Comparison of ENCODE assay signal across 10 cellular contexts in the genomic region with DNA sequence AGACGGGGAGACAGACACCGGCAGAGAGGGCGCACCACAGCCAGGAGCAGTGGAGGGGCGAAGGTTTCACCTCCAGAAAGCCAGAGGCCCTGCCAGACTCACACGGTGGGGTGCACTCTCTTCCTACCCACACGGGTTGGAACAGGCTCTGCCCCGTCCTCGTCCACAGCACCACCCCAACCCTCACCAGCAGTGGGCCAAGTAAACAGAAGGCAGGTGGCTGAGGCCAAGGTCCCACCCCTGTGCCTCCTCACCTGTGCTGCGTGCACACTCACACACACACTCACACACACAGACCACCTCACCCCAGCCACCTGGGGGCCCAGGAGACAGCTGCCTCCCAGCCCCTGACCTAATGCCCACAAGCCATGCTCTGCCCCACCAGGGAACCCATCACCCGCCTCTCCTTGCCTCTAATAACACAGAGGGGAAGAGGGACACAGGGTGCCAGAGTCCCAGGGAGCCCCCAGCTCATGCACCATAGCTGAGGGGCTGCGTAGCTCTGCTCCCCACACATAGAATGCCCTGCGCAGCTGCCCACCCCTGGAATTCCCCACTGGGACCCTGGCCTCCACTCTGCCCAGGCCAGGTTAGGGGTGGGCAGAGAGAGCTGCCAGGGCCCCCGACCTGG. TPM values are rescaled to one million over a fixed set of nuclear protein-coding genes. Genes with fewer than 3 reads are reported as not detected.
A peak's percentile ranks its signal among the peaks of the same experiment; 100 is the strongest.
DNase-seq lines count a peak whose midpoint lies in the region; ATAC-seq and TF ChIP-seq lines count a peak whose summit lies in the region.
"Had no signal": no experiment of that assay in that cellular context is flagged by ENCODE, and none has a peak within 500 bp of the region (broad histone marks: within the 10 kb centered on the region; RNA-seq: fewer than 3 reads in every experiment).

No MANE protein-coding gene starts in this region.

- no peak overlapping the region for H3K18ac ChIP-seq in H9 (ENCODE audit: insufficient read length, low read depth, low read length)

- DNase-seq in H9 (no peak), mammary epithelial cell (no peak), left lobe of liver (ENCODE audit: low spot score) (peak; percentile 72), neural progenitor cell (ENCODE audit: low spot score) (no peak)
- no peak for DNase-seq in activated CD4-positive, alpha-beta T cell treated with anti-CD3 and anti-CD28 coated beads for 48 hours
- DNase-seq: naive thymus-derived CD8-positive, alpha-beta T cell had no signal

- no peak overlapping the region for H2BK15ac ChIP-seq in H9 (ENCODE audit: low read depth, low read length)

- no peak overlapping the region for H4K8ac ChIP-seq in H9 (replicated peaks; ENCODE audit: insufficient read length, low read depth, low read length)

- no peak overlapping the region for H3K14ac ChIP-seq in H9 (ENCODE audit: insufficient read depth, low read length)

- in situ Hi-C loops in mammary epithelial cell (cut with MboI; ENCODE audit: low sequenced_read_pairs in 2 of 2), result no loop called here

- no peak overlapping the region for H3T11ph ChIP-seq in H9 (ENCODE audit: low read length)

- H3K36me3 Mint-ChIP-seq in H9 (ENCODE audit: insufficient read depth in 1 of 3, low read depth in 3 of 3) (no peaks in the 10 kb centered on the region), neural progenitor cell (no peaks in the 10 kb centered on the region)
- no peaks in the 10 kb centered on the region for H3K36me3 Mint-ChIP-seq in stimulated activated memory B cell treated with anti-CD40 and anti-IgM and Interleukin-4, amounts not matched to agents 10 μg/mL and 1 μg/mL and 100 μg/mL, for 72 hours
- H3K36me3 Mint-ChIP-seq: naive thymus-derived CD8-positive, alpha-beta T cell had no signal

- no peak overlapping the region for H3K27ac ChIP-seq in H9 (ENCODE audit: insufficient read length, low read depth, low read length)
- H3K27ac ChIP-seq in mammary epithelial cell (ENCODE audit: insufficient read depth, low read depth, low read length), result no peak overlapping the region
- H3K27ac ChIP-seq in neural progenitor cell, result no peak overlapping the region

- WGBS in H9 (ENCODE audit: extremely low coverage, insufficient read length, low lambda C conversion rate), result no CpG with 5 or more reads among the region's 13 CpGs
- WGBS in mammary epithelial cell (ENCODE audit: low coverage, missing lambda C conversion rate), result 70% methylated on average over 13 of the region's 13 CpGs

- BruUV-seq in mammary epithelial cell (replicated peaks; lab: Mats Ljungman, UMichigan), result no TSS peak

- no peak overlapping the region for H4K91ac ChIP-seq in H9 (ENCODE audit: insufficient read length, low read depth, low read length)

- H4K20me1 ChIP-seq in H9 (ENCODE audit: control insufficient read depth, insufficient read depth, insufficient read length), result no peaks in the 10 kb centered on the region
- H4K20me1 ChIP-seq in mammary epithelial cell (ENCODE audit: insufficient read depth, low read length), result no peaks in the 10 kb centered on the region
- peaks cover 59% of the 10 kb centered on the region for H4K20me1 ChIP-seq in neural progenitor cell (ENCODE audit: low read depth)

- H2BK12ac ChIP-seq in H9 (ENCODE audit: insufficient read length, low read depth, low read length), result no peak overlapping the region

- H2BK5ac ChIP-seq in H9 (ENCODE audit: insufficient read length, low read length), result no peak overlapping the region

- H3K79me1 ChIP-seq in H9 (ENCODE audit: insufficient read depth, low read depth, low read length, poor library complexity, severe bottlenecking), result peaks cover 7% of the 10 kb centered on the region

- peak overlapping the region; percentile 27 to 57 (median 39); a peak in 3 of 7 replicates for H3K27ac Mint-ChIP-seq in H9
- H3K27ac Mint-ChIP-seq in stimulated activated memory B cell treated with anti-CD40 and anti-IgM and Interleukin-4, amounts not matched to agents 10 μg/mL and 1 μg/mL and 100 μg/mL, for 72 hours, result peak overlapping the region; percentile 85
- H3K27ac Mint-ChIP-seq in neural progenitor cell, result no peak overlapping the region

- TF ChIP-seq CTCF in H9 (conservative IDR thresholded peaks at IDR 0.05) (no peak), mammary epithelial cell (conservative IDR thresholded peaks at IDR 0.05 in 1 of 2, IDR thresholded peaks at IDR 0.05 in 1 of 2; ENCODE audit: extremely low read depth in 1 of 2, insufficient read depth in 1 of 2, low read depth in 1 of 2, low read length in 2 of 2) (no peak), neural progenitor cell (IDR thresholded peaks at IDR 0.05) (no peak)

- H3K9ac ChIP-seq in H9 (ENCODE audit: extremely low read depth, insufficient read length, low read length) (no peak overlapping the region), mammary epithelial cell (ENCODE audit: insufficient read depth, low read length) (no peak overlapping the region), neural progenitor cell (no peak overlapping the region)

- intact Hi-C loops in mammary epithelial cell (cut with micrococcal nuclease), result no loop called here

- H3K4me3 ChIP-seq in mammary epithelial cell (replicated peaks in 1 of 3; ENCODE audit: insufficient read depth in 1 of 3, low read depth in 2 of 3, low read length in 3 of 3), result peak overlapping the region in 1 of 3 experiments; percentile 11
- H3K4me3 ChIP-seq in neural progenitor cell, result no peak overlapping the region
- H3K4me3 ChIP-seq: SJSA1 had no signal

- no peaks in the 10 kb centered on the region; a peak in 1 of 5 replicates for H3K9me3 Mint-ChIP-seq in H9
- H3K9me3 Mint-ChIP-seq in stimulated activated memory B cell treated with anti-CD40 and anti-IgM and Interleukin-4, amounts not matched to agents 10 μg/mL and 1 μg/mL and 100 μg/mL, for 72 hours, result no peaks in the 10 kb centered on the region
- H3K9me3 Mint-ChIP-seq in neural progenitor cell, result no peaks in the 10 kb centered on the region
- H3K9me3 Mint-ChIP-seq: naive thymus-derived CD8-positive, alpha-beta T cell had no signal

- H3K4me3 Mint-ChIP-seq in H9, result no peak overlapping the region
- H3K4me3 Mint-ChIP-seq in stimulated activated memory B cell treated with anti-CD40 and anti-IgM and Interleukin-4, amounts not matched to agents 10 μg/mL and 1 μg/mL and 100 μg/mL, for 72 hours, result peak overlapping the region; percentile 40
- H3K4me3 Mint-ChIP-seq in neural progenitor cell, result no peak overlapping the region

- H3F3A ChIP-seq in neural progenitor cell (ENCODE audit: low read depth), result peaks cover 2% of the 10 kb centered on the region

- H2AFZ ChIP-seq in H9 (ENCODE audit: low read length), result no peak overlapping the region
- H2AFZ ChIP-seq in mammary epithelial cell (ENCODE audit: low read depth, low read length), result no peak overlapping the region
- H2AFZ ChIP-seq in neural progenitor cell (replicated peaks), result no peak overlapping the region

- no peaks in the 10 kb centered on the region; the same call in 1 of the 2 replicates for H3K79me2 ChIP-seq in H9 (ENCODE audit: insufficient read depth, low read length)
- H3K79me2 ChIP-seq in mammary epithelial cell (ENCODE audit: insufficient read depth, low read length), result peaks cover 77% of the 10 kb centered on the region
- H3K79me2 ChIP-seq in neural progenitor cell (ENCODE audit: low read depth), result peaks cover 73% of the 10 kb centered on the region

- peaks cover 13% of the 10 kb centered on the region for H3K23me2 ChIP-seq in H9 (ENCODE audit: insufficient read length, low read depth, low read length, poor library complexity, severe bottlenecking)

- H3K4me1 Mint-ChIP-seq in H9 (peaks cover 33 to 54% of the 10 kb centered on the region in 2 experiments), neural progenitor cell (peaks cover 16% of the 10 kb centered on the region)
- H3K4me1 Mint-ChIP-seq in stimulated activated memory B cell treated with anti-CD40 and anti-IgM and Interleukin-4, amounts not matched to agents 10 μg/mL and 1 μg/mL and 100 μg/mL, for 72 hours, result peaks cover 57% of the 10 kb centered on the region

- no peak overlapping the region for H3K4ac ChIP-seq in H9 (ENCODE audit: low read depth, low read length)

- H3K27me3 Mint-ChIP-seq in H9 (ENCODE audit: low read depth), result no peaks in the 10 kb centered on the region; the same call in 1 of the 2 replicates
- no peaks in the 10 kb centered on the region for H3K27me3 Mint-ChIP-seq in stimulated activated memory B cell treated with anti-CD40 and anti-IgM and Interleukin-4, amounts not matched to agents 10 μg/mL and 1 μg/mL and 100 μg/mL, for 72 hours
- peaks cover 2% of the 10 kb centered on the region for H3K27me3 Mint-ChIP-seq in neural progenitor cell (ENCODE audit: insufficient read depth, low read depth)
- H3K27me3 Mint-ChIP-seq: naive thymus-derived CD8-positive, alpha-beta T cell had no signal

- no peak overlapping the region for H2BK120ac ChIP-seq in H9 (ENCODE audit: low read depth, low read length, poor library complexity, severe bottlenecking)

- H2BK20ac ChIP-seq in H9 (ENCODE audit: low read depth, low read length, poor library complexity, severe bottlenecking), result no peak overlapping the region

- H4K5ac ChIP-seq in H9 (ENCODE audit: insufficient read length, low read depth, low read length), result no peak overlapping the region

- ATAC-seq in left lobe of liver, result peak; percentile 53
- no peak for ATAC-seq in stimulated activated memory B cell treated with anti-CD40 and anti-IgM and Interleukin-4, amounts not matched to agents 10 μg/mL and 1 μg/mL and 100 μg/mL, for 72 hours
- no peak for ATAC-seq in GM18498 (IDR thresholded peaks at IDR 0.05; ENCODE audit: unreplicated experiment)
- no peak for ATAC-seq in GM19395 (IDR thresholded peaks at IDR 0.05; ENCODE audit: unreplicated experiment)
- ATAC-seq: naive thymus-derived CD8-positive, alpha-beta T cell had no signal

- CTCF ChIA-PET in mammary epithelial cell (lab: Charles Lee; ENCODE audit: low non-redundant PET), result no interaction called here

- dilution Hi-C loops in mammary epithelial cell (cut with HindIII; ENCODE audit: low sequenced_read_pairs), result no loop called here

- H3K36me3 ChIP-seq in mammary epithelial cell (ENCODE audit: insufficient read depth, low read length), result no peaks in the 10 kb centered on the region
- H3K36me3 ChIP-seq in neural progenitor cell, result no peaks in the 10 kb centered on the region

- peaks cover 7% of the 10 kb centered on the region; the same call in 1 of the 2 replicates for H3K4me1 ChIP-seq in H9 (ENCODE audit: insufficient read depth, low read length)
- peaks cover 43% of the 10 kb centered on the region for H3K4me1 ChIP-seq in mammary epithelial cell (ENCODE audit: insufficient read depth, low read length)
- peaks cover 15% of the 10 kb centered on the region for H3K4me1 ChIP-seq in neural progenitor cell

- no peaks in the 10 kb centered on the region for H3K27me3 ChIP-seq in H9 (ENCODE audit: insufficient read depth, low read length)
- no peaks in the 10 kb centered on the region for H3K27me3 ChIP-seq in mammary epithelial cell (ENCODE audit: insufficient read depth, low read length)
- H3K27me3 ChIP-seq in neural progenitor cell, result no peaks in the 10 kb centered on the region
- H3K27me3 ChIP-seq: SJSA1 had no signal

- no peak overlapping the region for H2AK5ac ChIP-seq in H9 (ENCODE audit: insufficient read length, low read length)

- no peak overlapping the region for H3K56ac ChIP-seq in H9 (ENCODE audit: insufficient read length, low read depth, low read length)

- H3K9me3 ChIP-seq in H9 (ENCODE audit: control insufficient read depth, low read depth, low read length) (no peaks in the 10 kb centered on the region), mammary epithelial cell (replicated peaks; ENCODE audit: insufficient read depth, low read length) (no peaks in the 10 kb centered on the region), neural progenitor cell (ENCODE audit: low read depth) (no peaks in the 10 kb centered on the region)

- H3K4me2 ChIP-seq in H9 (ENCODE audit: insufficient read depth, insufficient read length, low read length) (no peak overlapping the region), mammary epithelial cell (ENCODE audit: insufficient read depth, low read depth, low read length) (peak overlapping the region; percentile 65), neural progenitor cell (no peak overlapping the region)

- H3K23ac ChIP-seq in H9 (ENCODE audit: insufficient read length, low read depth, low read length), result no peak overlapping the region

RNA-seq across cellular contexts. Expression of gene CYB5R3, which starts 3.1 kb away (rescaled TPM):
- total RNA-seq in H9 (2021) (97.4 and 99.7 TPM in 2 replicates), mammary epithelial cell (100 to 1,000 TPM in 1 of 2 donors, 10 to 100 TPM in 1; 80.4 to 181 TPM), left lobe of liver (147 TPM), neural progenitor cell (ENCODE audit: low replicate concordance) (21.6 and 61.5 TPM in 2 replicates)
- 125 TPM for polyA plus RNA-seq in mammary epithelial cell
- polyA minus RNA-seq in mammary epithelial cell, result 196 TPM

RNA-seq across cellular contexts. Expression of gene ATP5MGL, which starts 5.7 kb away (rescaled TPM):
- 0.48 and 0.68 TPM in 2 replicates for total RNA-seq in H9 (2021)
- 1 to 10 TPM in 1 of 2 donors, not detected in 1; 1.2 TPM for total RNA-seq in mammary epithelial cell
- not detected for polyA plus RNA-seq in mammary epithelial cell
- not detected for polyA minus RNA-seq in mammary epithelial cell
- 0.75 TPM for total RNA-seq in left lobe of liver
- total RNA-seq in neural progenitor cell (ENCODE audit: low replicate concordance), result 0.34 TPM in 1 of 2 replicates, not detected in the other
- total RNA-seq: SJSA1 had no signal

RNA-seq across cellular contexts. Expression of gene POLDIP3, which starts 31.4 kb away (rescaled TPM):
- total RNA-seq in H9 (2021) (90.8 and 91.6 TPM in 2 replicates), mammary epithelial cell (10 to 100 TPM; 21.5 to 53.6 TPM), left lobe of liver (20.8 TPM), neural progenitor cell (ENCODE audit: low replicate concordance) (37.8 and 67.2 TPM in 2 replicates)
- 33.1 TPM for polyA plus RNA-seq in mammary epithelial cell
- polyA minus RNA-seq in mammary epithelial cell, result 50.5 TPM
